Comparison of ENCODE assay signal across 13 cellular contexts in the genomic region with DNA sequence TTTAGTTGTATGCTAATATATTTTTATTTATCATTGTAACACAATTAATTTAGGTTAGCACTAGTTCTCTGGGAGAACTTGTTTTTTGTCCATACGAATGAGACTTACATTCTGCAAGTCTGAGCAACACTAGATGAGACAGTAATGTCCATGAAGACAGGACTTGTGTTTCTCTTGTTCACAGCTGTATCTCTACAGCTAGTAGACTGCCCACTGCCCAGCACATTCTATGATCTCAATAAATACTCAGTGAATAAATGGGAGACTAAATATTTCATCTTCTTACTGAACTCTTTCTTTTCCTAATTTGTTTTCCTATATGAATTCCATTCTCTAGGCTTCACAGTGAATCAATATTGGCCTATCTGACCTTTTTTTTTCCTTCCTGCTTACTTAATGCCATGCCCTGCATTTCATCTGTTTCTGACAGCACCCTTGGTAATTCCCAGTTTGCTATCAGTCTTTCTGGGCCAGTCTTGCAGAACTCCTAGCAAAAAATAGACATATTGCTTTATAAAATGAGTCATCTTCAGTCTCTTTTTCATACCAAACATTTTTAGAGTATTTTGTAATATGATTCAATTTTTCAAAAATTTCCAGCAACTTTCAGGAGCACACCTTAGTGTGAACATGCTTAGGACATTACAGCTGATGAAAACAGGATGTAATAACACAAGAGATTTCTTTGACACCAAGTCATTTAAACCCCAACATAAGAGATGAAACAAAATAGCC.
DNase-seq lines count a peak whose midpoint lies in the region; ATAC-seq, FAIRE-seq and TF ChIP-seq lines count a peak whose summit lies in the region.
"Had no signal": no experiment of that assay in that cellular context is flagged by ENCODE, and none has a peak within 500 bp of the region (broad histone marks: within the 10 kb centered on the region; RNA-seq: fewer than 3 reads in every experiment).

No MANE protein-coding gene starts in this region.

- H3K79me2 ChIP-seq in ACC112 (ENCODE audit: control insufficient read depth, insufficient read depth, low read length, unreplicated experiment) = no peaks in the 10 kb centered on the region

- peak overlapping the region; percentile 29 for H2AFZ ChIP-seq in ACC112 (ENCODE audit: low read length, unreplicated experiment)

- in situ Hi-C loops in GM13976 (cut with MboI; ENCODE audit: low sequenced_read_pairs, unreplicated experiment) = no loop called here

- no peak overlapping the region for H3K4me3 Mint-ChIP-seq in glutamatergic neuron (ENCODE audit: unreplicated experiment)

- H3K36me3 Mint-ChIP-seq in glutamatergic neuron (ENCODE audit: unreplicated experiment) = no peaks in the 10 kb centered on the region

- H3K9me3 Mint-ChIP-seq in glutamatergic neuron (ENCODE audit: unreplicated experiment) = no peaks in the 10 kb centered on the region

- H3K4me3 ChIP-seq in ACC112 (ENCODE audit: low read depth, low read length) = no peak overlapping the region
- H3K4me3 ChIP-seq: BLaER1, sigmoid colon, uterus had no signal

- peak overlapping the region; percentile 47 for H3K27ac ChIP-seq in ACC112 (ENCODE audit: low read depth, low read length)
- peak overlapping the region; percentile 73 for H3K27ac ChIP-seq in angular gyrus (ENCODE audit: low read depth, low read length)
- H3K27ac ChIP-seq: BLaER1, sigmoid colon, uterus had no signal

- H3K36me3 ChIP-seq in ACC112 (ENCODE audit: insufficient read depth, low read length) = no peaks in the 10 kb centered on the region
- H3K36me3 ChIP-seq: BLaER1, sigmoid colon, uterus had no signal

- H3K27ac Mint-ChIP-seq in glutamatergic neuron (ENCODE audit: unreplicated experiment) = peak overlapping the region; percentile 54

- H3K4me1 ChIP-seq in ACC112 (ENCODE audit: control insufficient read depth, insufficient read depth, low read length, unreplicated experiment) = peaks cover 23% of the 10 kb centered on the region
- H3K4me1 ChIP-seq: BLaER1, uterus had no signal

- no peaks in the 10 kb centered on the region for H3K27me3 Mint-ChIP-seq in glutamatergic neuron (ENCODE audit: unreplicated experiment)

- ATAC-seq in HG02852 (IDR thresholded peaks at IDR 0.05; ENCODE audit: unreplicated experiment) (peak; percentile 56), HG03354 (IDR thresholded peaks at IDR 0.05; ENCODE audit: poor library complexity, severe bottlenecking, unreplicated experiment) (no peak)

- H3K27me3 ChIP-seq in ACC112 (ENCODE audit: insufficient read depth, low read length) = no peaks in the 10 kb centered on the region
- H3K27me3 ChIP-seq: BLaER1, sigmoid colon, uterus had no signal

- no peak for TF ChIP-seq CTCF in glutamatergic neuron (IDR thresholded peaks at IDR 0.05; ENCODE audit: partially characterized antibody, unreplicated experiment)
- TF ChIP-seq CTCF in GM13976 (IDR thresholded peaks at IDR 0.05; ENCODE audit: borderline replicate concordance, control extremely low read depth, extremely low read depth, insufficient read depth, missing control alignments) = no peak

- FAIRE-seq in frontal cortex (lab: Jason Lieb, UNC) = no peak

- no peak for DNase-seq in glutamatergic neuron
- DNase-seq in frontal cortex (ENCODE audit: low spot score in 2 of 2) = no peak
- no peak for DNase-seq in activated CD8-positive, alpha-beta memory T cell treated with anti-CD3 and anti-CD28 coated beads, Interleukin-2, amount 50 U/mL, for 4 hours
- no peak for DNase-seq in GM13976 (ENCODE audit: low spot score)
- DNase-seq: NCI-H1048, NCI-H510A, sigmoid colon, uterus had no signal

- H3K4me1 Mint-ChIP-seq in glutamatergic neuron (ENCODE audit: low read depth, unreplicated experiment) = peaks cover 20% of the 10 kb centered on the region
